In genomic region chr1:234844479-234845031, GRCh38 we compare ENCODE assay signal across 1 cellular context.
A peak's percentile ranks its signal among the peaks of the same experiment; 100 is the strongest.
TF ChIP-seq lines count a peak whose summit lies in the region.

No MANE protein-coding gene starts in this region.

TF ChIP-seq in GM12878, 131 proteins besides CTCF, POLR2A, EP300 and RAD21 (continued from another document):
- TF ChIP-seq POU2F2 (IDR thresholded peaks at IDR 0.05; ENCODE audit: borderline replicate concordance, low read depth, low read length), result no peak
- peak in 1 of 2 experiments; percentile 90; a peak in 2 of 4 replicates for TF ChIP-seq ETV6 (conservative IDR thresholded peaks at IDR 0.05 in 1 of 2, IDR thresholded peaks at IDR 0.05 in 1 of 2; ENCODE audit: borderline replicate concordance in 1 of 2, low read depth in 1 of 2)
- TF ChIP-seq PKNOX1 (IDR thresholded peaks at IDR 0.05), result no peak
- no peak for TF ChIP-seq FOXK2 (IDR thresholded peaks at IDR 0.05)
- peak; percentile 36 for TF ChIP-seq RUNX3 (IDR thresholded peaks at IDR 0.05; ENCODE audit: low read length)
- TF ChIP-seq HDAC2 (IDR thresholded peaks at IDR 0.05), result no peak
- no peak for TF ChIP-seq EGR1 (IDR thresholded peaks at IDR 0.05; ENCODE audit: borderline replicate concordance in 1 of 2, low read depth in 2 of 2, low read length in 2 of 2)
- no peak for TF ChIP-seq SMAD5 (IDR thresholded peaks at IDR 0.05; ENCODE audit: low read depth)
- TF ChIP-seq BCL3 (IDR thresholded peaks at IDR 0.05; ENCODE audit: borderline replicate concordance, insufficient read depth, low read depth, low read length, poor library complexity, severe bottlenecking), result peak; percentile 37
- no peak for TF ChIP-seq ATF3 (IDR thresholded peaks at IDR 0.05; ENCODE audit: borderline replicate concordance, extremely low read depth, low read depth, low read length)
- no peak for TF ChIP-seq NFYA (IDR thresholded peaks at IDR 0.05; ENCODE audit: borderline replicate concordance, low read depth, low read length)
- peak; percentile 65 for TF ChIP-seq IKZF1 (conservative IDR thresholded peaks at IDR 0.05)
- TF ChIP-seq POLR2AphosphoS5 (IDR thresholded peaks at IDR 0.05; ENCODE audit: low read length), result peak; percentile 71; the same call in 1 of the 2 replicates
- TF ChIP-seq HCFC1 (IDR thresholded peaks at IDR 0.05; ENCODE audit: low read length), result no peak
- 0 out of 2 replicates have a peak, but pooled peaks have one; percentile 32 for TF ChIP-seq CREB1 (IDR thresholded peaks at IDR 0.05; ENCODE audit: low read depth)
- 0 out of 2 replicates have a peak, but pooled peaks have one; percentile 19 for TF ChIP-seq BCL11A (IDR thresholded peaks at IDR 0.05; ENCODE audit: low read depth, low read length)
- TF ChIP-seq TCF3 (IDR thresholded peaks at IDR 0.05; ENCODE audit: borderline replicate concordance, insufficient read depth, low read depth, low read length), result peak; percentile 63; the same call in 1 of the 2 replicates
- TF ChIP-seq ATF7 (IDR thresholded peaks at IDR 0.05; ENCODE audit: low read depth), result no peak
- peak; percentile 97 for TF ChIP-seq EED (IDR thresholded peaks at IDR 0.05; ENCODE audit: low read depth)
- TF ChIP-seq ZNF384 (IDR thresholded peaks at IDR 0.05; ENCODE audit: borderline replicate concordance, low read depth, low read length), result peak; percentile 66; the same call in 1 of the 2 replicates
- peak; percentile 67 for TF ChIP-seq TCF12 (IDR thresholded peaks at IDR 0.05; ENCODE audit: low read depth, low read length)
- peak; percentile 46; the same call in 1 of the 2 replicates for TF ChIP-seq FOXM1 (IDR thresholded peaks at IDR 0.05; ENCODE audit: low read depth, low read length)
- peak; percentile 48 for TF ChIP-seq GABPA (IDR thresholded peaks at IDR 0.05; ENCODE audit: low read depth)
- TF ChIP-seq E2F4 (IDR thresholded peaks at IDR 0.05; ENCODE audit: low read depth, low read length), result no peak
- TF ChIP-seq ZNF274 (IDR thresholded peaks at IDR 0.05; ENCODE audit: insufficient read depth, insufficient read length), result no peak
- TF ChIP-seq RB1 (IDR thresholded peaks at IDR 0.05; ENCODE audit: borderline replicate concordance), result no peak
- TF ChIP-seq LARP7 (IDR thresholded peaks at IDR 0.05), result no peak
- TF ChIP-seq MYB (IDR thresholded peaks at IDR 0.05; ENCODE audit: borderline replicate concordance, low read depth, low read length), result no peak
- peak; percentile 45 to 59; a peak in 2 of 4 replicates for TF ChIP-seq IKZF2 (IDR thresholded peaks at IDR 0.05)
- peak; percentile 78; the same call in 1 of the 2 replicates for TF ChIP-seq ZNF24 (IDR thresholded peaks at IDR 0.05)
- no peak for TF ChIP-seq YY1 (IDR thresholded peaks at IDR 0.05; ENCODE audit: low read depth, low read length)
- TF ChIP-seq MXI1 (IDR thresholded peaks at IDR 0.05; ENCODE audit: low read depth, low read length), result peak; percentile 28; the same call in 1 of the 2 replicates
- TF ChIP-seq CBFB (IDR thresholded peaks at IDR 0.05; ENCODE audit: low read depth), result 0 out of 2 replicates have a peak, but pooled peaks have one; percentile 34
- TF ChIP-seq MEF2B (IDR thresholded peaks at IDR 0.05; ENCODE audit: partially characterized antibody, poor library complexity, severe bottlenecking), result no peak
- 0 out of 2 replicates have a peak, but pooled peaks have one; percentile 13 for TF ChIP-seq SMC3 (IDR thresholded peaks at IDR 0.05; ENCODE audit: borderline replicate concordance, low read length)
- peak; percentile 74 for TF ChIP-seq TCF7 (IDR thresholded peaks at IDR 0.05; ENCODE audit: borderline replicate concordance)
- TF ChIP-seq ZNF622 (IDR thresholded peaks at IDR 0.05), result no peak
- peak; percentile 56; the same call in 1 of the 2 replicates for TF ChIP-seq MEF2A (IDR thresholded peaks at IDR 0.05; ENCODE audit: insufficient read depth, low read depth, low read length)
- peak; percentile 36; the same call in 1 of the 2 replicates for TF ChIP-seq NFIC (IDR thresholded peaks at IDR 0.05; ENCODE audit: low read depth, low read length)
- TF ChIP-seq ZZZ3 (IDR thresholded peaks at IDR 0.05; ENCODE audit: control insufficient read depth, insufficient read length, low read depth), result no peak
- no peak for TF ChIP-seq NFXL1 (IDR thresholded peaks at IDR 0.05; ENCODE audit: borderline replicate concordance)
- TF ChIP-seq SP1 (IDR thresholded peaks at IDR 0.05; ENCODE audit: low read depth, low read length), result no peak
- TF ChIP-seq YBX1 (IDR thresholded peaks at IDR 0.05), result no peak
- peak; percentile 47; the same call in 1 of the 2 replicates for TF ChIP-seq SPI1 (IDR thresholded peaks at IDR 0.05; ENCODE audit: borderline replicate concordance, insufficient read depth, low read depth, low read length)
- 0 out of 4 replicates have a peak, but pooled peaks of 1 of the 2 experiments have one; percentile 36 for TF ChIP-seq SRF (IDR thresholded peaks at IDR 0.05; ENCODE audit: low read depth in 2 of 2, low read length in 2 of 2)
